Comparison of ENCODE assay signal across 8 cellular contexts in genomic region chr11:14308114-14308896, GRCh38. TPM values are rescaled to one million over a fixed set of nuclear protein-coding genes. Genes with fewer than 3 reads are reported as not detected.
DNase-seq lines count a peak whose midpoint lies in the region; ATAC-seq, FAIRE-seq and TF ChIP-seq lines count a peak whose summit lies in the region.

No MANE protein-coding gene starts in this region.

- H3K27me3 ChIP-seq in spleen (replicated peaks in 1 of 7) (no peaks in the 10 kb centered on the region), neuronal stem cell (ENCODE audit: control insufficient read depth in 3 of 3, insufficient read depth in 3 of 3, low read depth in 1 of 3, low read length in 3 of 3) (no peaks in the 10 kb centered on the region)

- H3K36me3 ChIP-seq in spleen, result no peaks in the 10 kb centered on the region
- H3K36me3 ChIP-seq in neuronal stem cell (replicated peaks in 1 of 2; ENCODE audit: control insufficient read depth in 2 of 2, insufficient read depth in 2 of 2, low read length in 2 of 2), result no peaks in the 10 kb centered on the region

- no peak overlapping the region for H3K4ac ChIP-seq in neuronal stem cell (ENCODE audit: low read length)

- no peak overlapping the region for H4K8ac ChIP-seq in neuronal stem cell (ENCODE audit: low read depth, low read length)

- H3K4me2 ChIP-seq in neuronal stem cell (ENCODE audit: insufficient read depth, low read length, poor library complexity, severe bottlenecking), result no peak overlapping the region

- intact Hi-C loops in spleen (cut with DNase I; ENCODE audit: low total_unique reads), result no loop called here

- H2AFZ ChIP-seq in neuronal stem cell (ENCODE audit: low read length), result no peak overlapping the region

- H3K18ac ChIP-seq in neuronal stem cell (ENCODE audit: low read length), result no peak overlapping the region

- no peak for FAIRE-seq in frontal cortex (lab: Jason Lieb, UNC)

- ATAC-seq in GM19467 (IDR thresholded peaks at IDR 0.05; ENCODE audit: unreplicated experiment), result peak; percentile 34

- no peak overlapping the region for H2BK120ac ChIP-seq in neuronal stem cell (ENCODE audit: low read depth, low read length)

- TF ChIP-seq POLR2A in spleen (IDR thresholded peaks at IDR 0.05), result no peak

- DNase-seq in DMS 273 treated with DMSO at 0.1 percent for 48 hours (lab: John Stamatoyannopoulos, UW) (peak; percentile 7), SW480 (ENCODE audit: low spot score) (peak; percentile 59), globus pallidus (ENCODE audit: low spot score) (peak; percentile 5), spleen (no peak), neuronal stem cell (ENCODE audit: low spot score) (no peak), frontal cortex (ENCODE audit: low spot score in 2 of 2) (no peak)
- DNase-seq in Jurkat, Clone E6-1 (ENCODE audit: low read depth, low spot score), result peak; percentile 54

- no peak overlapping the region for H2AK5ac ChIP-seq in neuronal stem cell (ENCODE audit: low read depth, low read length)

- H3K14ac ChIP-seq in neuronal stem cell (ENCODE audit: low read length), result no peak overlapping the region

- H3K27ac ChIP-seq in spleen (peak overlapping the region in 4 of 8 donors; percentile 3 to 83 (median 34)), neuronal stem cell (replicated peaks; ENCODE audit: low read length) (no peak overlapping the region)

- H3K4me3 ChIP-seq in Jurkat, Clone E6-1 (ENCODE audit: low read length), result no peak overlapping the region
- no peak overlapping the region for H3K4me3 ChIP-seq in spleen
- no peak overlapping the region for H3K4me3 ChIP-seq in neuronal stem cell (ENCODE audit: low read length in 2 of 2)

- WGBS in spleen, 5 donors, result 24 to 32% (median 29%) methylated on average over 5 of the region's 5 CpGs
- WGBS in neuronal stem cell (ENCODE audit: extremely low coverage in 2 of 2, insufficient read length in 2 of 2, insufficient replicate concordance in 1 of 2), 2 donors, result no CpG with 5 or more reads among the region's 5 CpGs

- peak in 8 of 11 experiments; percentile 20 to 48 (median 44) for TF ChIP-seq CTCF in spleen (IDR thresholded peaks at IDR 0.05 in 8 of 11, conservative IDR thresholded peaks at IDR 0.05 in 3 of 11)

- H3K79me1 ChIP-seq in neuronal stem cell (ENCODE audit: low read depth, low read length), result peaks cover 2% of the 10 kb centered on the region

- H2BK12ac ChIP-seq in neuronal stem cell (ENCODE audit: low read length), result no peak overlapping the region

- no peak overlapping the region for H3K9ac ChIP-seq in neuronal stem cell (ENCODE audit: low read depth, low read length, poor library complexity)

- H3K9me3 ChIP-seq in spleen (no peaks in the 10 kb centered on the region), neuronal stem cell (replicated peaks in 1 of 2; ENCODE audit: control insufficient read depth in 2 of 2, insufficient read depth in 1 of 2, low read depth in 1 of 2, low read length in 2 of 2) (no peaks in the 10 kb centered on the region)

- H3K4me1 ChIP-seq in spleen, result peaks cover 15 to 100% (median 61%) of the 10 kb centered on the region in 6 donors
- peaks cover 5 to 9% of the 10 kb centered on the region in 2 donors for H3K4me1 ChIP-seq in neuronal stem cell (ENCODE audit: control insufficient read depth in 2 of 2, insufficient read depth in 1 of 2, low read depth in 1 of 2, low read length in 2 of 2)

- no peak overlapping the region for H4K91ac ChIP-seq in neuronal stem cell (ENCODE audit: low read depth, low read length, poor library complexity)

- no peak overlapping the region for H3K23ac ChIP-seq in neuronal stem cell (ENCODE audit: low read depth, low read length, poor library complexity)

- H2BK5ac ChIP-seq in neuronal stem cell (ENCODE audit: low read length), result no peak overlapping the region

- no peak overlapping the region for H2BK15ac ChIP-seq in neuronal stem cell (ENCODE audit: low read length)

RNA-seq across cellular contexts. Expression of gene RRAS2, which starts 50.7 kb away (rescaled TPM):
- polyA plus RNA-seq in Jurkat, Clone E6-1 (2012; ENCODE audit: insufficient read depth, insufficient read length), result 17.8 TPM
- total RNA-seq in spleen, result 10 to 100 TPM; 28.8 to 45.8 (median 42.0) TPM
- 10 to 100 TPM; 23.7 to 31.2 (median 27.9) TPM for polyA plus RNA-seq in spleen
- 53.5 TPM for polyA plus RNA-seq in neuronal stem cell (2013, experiment 1 of 2)
- 52.9 TPM for polyA plus RNA-seq in neuronal stem cell (2013, experiment 2 of 2)
- 58.3 TPM for total RNA-seq in frontal cortex

Comparison
In these comparisons a context has a peak if more than half of its experiments do, and no peak if none do; other contexts are left out.
1. DNase-seq: peak in DMS 273 treated with DMSO at 0.1 percent for 48 hours (single experiment), Jurkat, Clone E6-1 (single experiment), SW480 (single experiment) and globus pallidus (single experiment); none in spleen (single experiment), neuronal stem cell (single experiment) and frontal cortex (0 of 2).